Comparison of ENCODE assay signal across 1 cellular context in the genomic region with DNA sequence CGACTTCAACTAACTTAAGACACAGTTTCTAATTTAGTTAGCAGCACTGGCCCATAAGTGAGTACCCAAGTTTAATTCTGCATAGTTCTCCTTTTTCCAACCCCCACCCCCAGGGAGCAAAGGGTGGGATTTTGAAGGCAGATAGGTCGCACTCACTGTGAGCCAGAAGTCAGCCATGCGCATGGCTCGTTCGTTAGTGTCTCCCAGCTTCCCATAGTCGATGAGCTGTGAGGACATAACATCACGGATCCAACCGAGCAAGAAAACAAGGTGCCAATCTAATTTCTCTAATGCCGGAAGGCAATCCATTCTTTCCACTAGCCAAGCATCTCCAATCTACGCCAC.
TF ChIP-seq lines count a peak whose summit lies in the region.

No MANE protein-coding gene starts in this region.

TF ChIP-seq in endothelial cell of umbilical vein, 7 proteins besides CTCF, POLR2A, EP300 and RAD21 (continued from another document):
- no peak for TF ChIP-seq MYC (IDR thresholded peaks at IDR 0.05; ENCODE audit: low read depth, low read length)
- no peak for TF ChIP-seq GATA2 (IDR thresholded peaks at IDR 0.05; ENCODE audit: insufficient read depth, insufficient read length, low read depth, low read length)
- TF ChIP-seq POLR2AphosphoS5 (IDR thresholded peaks at IDR 0.05; ENCODE audit: insufficient read depth, low read depth, low read length), result no peak
